22 cellular contexts compared by ENCODE assay signal in the genomic region with DNA sequence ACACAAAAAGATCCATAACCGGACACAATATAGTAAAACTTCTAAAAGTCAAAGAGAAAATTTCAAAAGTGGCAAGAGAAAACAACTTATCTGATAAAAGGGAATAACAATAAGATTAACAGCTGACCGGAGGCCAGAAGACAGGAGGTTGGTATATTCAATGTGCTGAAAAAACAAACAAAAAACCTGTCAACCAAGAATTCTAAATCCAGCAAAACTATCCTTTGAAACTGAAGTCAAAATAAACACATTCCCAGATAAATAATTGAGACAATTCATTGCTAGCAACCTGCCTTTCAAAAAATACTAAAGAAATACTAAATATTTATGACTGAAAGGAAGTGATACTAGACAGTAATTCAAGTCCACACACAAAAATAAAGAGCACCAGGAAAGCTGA.
"Had no signal": no experiment of that assay in that cellular context is flagged by ENCODE, and none has a peak within 500 bp of the region (broad histone marks: within the 10 kb centered on the region; RNA-seq: fewer than 3 reads in every experiment).

No MANE protein-coding gene starts in this region.

- ATAC-seq: effector memory CD8-positive, alpha-beta T cell; foreskin keratinocyte; gastroesophageal sphincter; heart left ventricle; left cardiac atrium; left lung; left ventricle myocardium superior; naive thymus-derived CD4-positive, alpha-beta T cell had no signal

- H3K4me1 ChIP-seq: colonic mucosa, foreskin keratinocyte, gastroesophageal sphincter had no signal

- H3K4me3 ChIP-seq: colonic mucosa, esophagus muscularis mucosa, gastroesophageal sphincter, heart left ventricle, hepatocyte, left lung, lung had no signal

- H3K36me3 ChIP-seq: colonic mucosa, esophagus muscularis mucosa, heart left ventricle, left lung had no signal

- H3K9me3 ChIP-seq: colonic mucosa had no signal

- DNase-seq: colonic mucosa; cortex of kidney; effector CD8-positive, alpha-beta T cell; effector memory CD8-positive, alpha-beta T cell; foreskin keratinocyte; heart left ventricle; hypothalamus; immature natural killer cell; left cardiac atrium; left lung; left ventricle myocardium superior; mammary epithelial cell; mesendoderm; midbrain; naive thymus-derived CD4-positive, alpha-beta T cell had no signal

- FAIRE-seq: endothelial cell of umbilical vein, frontal cortex, keratinocyte had no signal

- H3K4me2 ChIP-seq: hepatocyte had no signal

- H3K27me3 ChIP-seq: colonic mucosa, esophagus muscularis mucosa, foreskin keratinocyte, gastroesophageal sphincter, heart left ventricle, hepatocyte, left lung had no signal

- H3K27ac ChIP-seq: colonic mucosa, esophagus muscularis mucosa, foreskin keratinocyte, gastroesophageal sphincter, heart left ventricle, hepatocyte, left lung had no signal

- H2AFZ ChIP-seq: hepatocyte had no signal
